ENCODE assay signal across 1 cellular context in the genomic region with DNA sequence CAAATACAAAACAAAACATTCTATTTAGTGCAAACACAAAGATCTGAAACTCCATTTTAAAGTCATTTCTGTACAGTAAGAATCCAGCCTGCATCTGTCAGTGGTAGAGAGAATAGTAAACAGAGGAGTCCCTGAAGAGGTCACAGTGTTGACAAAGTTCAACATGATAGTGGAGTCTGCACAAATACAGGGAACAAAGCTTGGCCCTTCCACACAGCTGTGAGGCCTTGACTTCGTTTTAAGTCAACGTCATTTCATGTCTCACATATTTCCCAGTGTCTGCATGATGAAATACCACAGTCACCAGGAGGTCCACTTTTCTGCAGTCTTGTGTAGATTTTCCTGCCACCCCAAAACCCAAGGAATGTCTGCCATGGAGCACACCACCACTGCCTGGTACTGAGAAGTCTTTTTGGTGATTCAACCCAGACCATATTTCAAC.
A peak's percentile ranks its signal among the peaks of the same experiment; 100 is the strongest.
TF ChIP-seq lines count a peak whose summit lies in the region.

No MANE protein-coding gene starts in this region.

TF ChIP-seq in HepG2, 621 proteins besides CTCF, POLR2A, EP300 and RAD21 (continued from another document and continues in another):
- TF ChIP-seq FOXO4 (CRISPR knock-in tag; conservative IDR thresholded peaks at IDR 0.05), result no peak
- TF ChIP-seq ZFP41 (CRISPR knock-in tag; IDR thresholded peaks at IDR 0.05; ENCODE audit: borderline replicate concordance), result no peak
- TF ChIP-seq ZNF350 (CRISPR knock-in tag; IDR thresholded peaks at IDR 0.05; ENCODE audit: borderline replicate concordance, low read depth), result no peak
- peak; percentile 87 for TF ChIP-seq MEIS2 (CRISPR knock-in tag; IDR thresholded peaks at IDR 0.05)
- peak; percentile 86; the same call in 1 of the 2 replicates for TF ChIP-seq TARDBP (CRISPR knock-in tag; IDR thresholded peaks at IDR 0.05)
- TF ChIP-seq THAP7 (CRISPR knock-in tag; IDR thresholded peaks at IDR 0.05), result no peak
- 0 out of 2 replicates have a peak, but pooled peaks have one; percentile 49 for TF ChIP-seq CBX5 (CRISPR knock-in tag; IDR thresholded peaks at IDR 0.05; ENCODE audit: borderline replicate concordance)
- no peak for TF ChIP-seq ZBTB1 (CRISPR knock-in tag; IDR thresholded peaks at IDR 0.05; ENCODE audit: borderline replicate concordance)
- no peak for TF ChIP-seq ZNF605 (CRISPR knock-in tag; IDR thresholded peaks at IDR 0.05)
- no peak for TF ChIP-seq PHF8 (CRISPR knock-in tag; IDR thresholded peaks at IDR 0.05)
- no peak for TF ChIP-seq ZNF792 (CRISPR knock-in tag; IDR thresholded peaks at IDR 0.05)
- no peak; the same call in 1 of the 2 replicates for TF ChIP-seq ZNF788 (CRISPR knock-in tag; IDR thresholded peaks at IDR 0.05; ENCODE audit: borderline replicate concordance)
- 0 out of 2 replicates have a peak, but pooled peaks have one; percentile 46 for TF ChIP-seq ZNF317 (CRISPR knock-in tag; IDR thresholded peaks at IDR 0.05)
- TF ChIP-seq PRDM4 (CRISPR knock-in tag; IDR thresholded peaks at IDR 0.05; ENCODE audit: borderline replicate concordance), result no peak
- peak; percentile 64 for TF ChIP-seq RFXAP (CRISPR knock-in tag; IDR thresholded peaks at IDR 0.05; ENCODE audit: borderline replicate concordance)
- TF ChIP-seq, protein P1, sequence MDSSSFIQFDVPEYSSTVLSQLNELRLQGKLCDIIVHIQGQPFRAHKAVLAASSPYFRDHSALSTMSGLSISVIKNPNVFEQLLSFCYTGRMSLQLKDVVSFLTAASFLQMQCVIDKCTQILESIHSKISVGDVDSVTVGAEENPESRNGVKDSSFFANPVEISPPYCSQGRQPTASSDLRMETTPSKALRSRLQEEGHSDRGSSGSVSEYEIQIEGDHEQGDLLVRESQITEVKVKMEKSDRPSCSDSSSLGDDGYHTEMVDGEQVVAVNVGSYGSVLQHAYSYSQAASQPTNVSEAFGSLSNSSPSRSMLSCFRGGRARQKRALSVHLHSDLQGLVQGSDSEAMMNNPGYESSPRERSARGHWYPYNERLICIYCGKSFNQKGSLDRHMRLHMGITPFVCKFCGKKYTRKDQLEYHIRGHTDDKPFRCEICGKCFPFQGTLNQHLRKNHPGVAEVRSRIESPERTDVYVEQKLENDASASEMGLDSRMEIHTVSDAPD (CRISPR knock-in tag; IDR thresholded peaks at IDR 0.05), result no peak
- no peak for TF ChIP-seq NFE2L1 (CRISPR knock-in tag; IDR thresholded peaks at IDR 0.05; ENCODE audit: borderline replicate concordance)
- TF ChIP-seq ZFYVE20 (CRISPR knock-in tag; IDR thresholded peaks at IDR 0.05; ENCODE audit: borderline replicate concordance, low read depth), result no peak
- no peak for TF ChIP-seq SNAPC5 (CRISPR knock-in tag; IDR thresholded peaks at IDR 0.05; ENCODE audit: borderline replicate concordance)
- no peak for TF ChIP-seq SP140L (CRISPR knock-in tag; IDR thresholded peaks at IDR 0.05; ENCODE audit: borderline replicate concordance)
- TF ChIP-seq ZNF275 (CRISPR knock-in tag; IDR thresholded peaks at IDR 0.05; ENCODE audit: borderline replicate concordance), result 0 out of 2 replicates have a peak, but pooled peaks have one; percentile 41
- no peak for TF ChIP-seq KAT2B (IDR thresholded peaks at IDR 0.05; ENCODE audit: borderline replicate concordance, low read depth, low read length)
- no peak for TF ChIP-seq ZNF382 (CRISPR knock-in tag; IDR thresholded peaks at IDR 0.05; ENCODE audit: borderline replicate concordance)
- 0 out of 2 replicates have a peak, but pooled peaks have one; percentile 42 for TF ChIP-seq ZNF770 (CRISPR knock-in tag; IDR thresholded peaks at IDR 0.05)
- no peak for TF ChIP-seq BATF2 (CRISPR knock-in tag; IDR thresholded peaks at IDR 0.05)
- no peak for TF ChIP-seq MATR3 (CRISPR knock-in tag; IDR thresholded peaks at IDR 0.05)
- no peak for TF ChIP-seq ZBTB42 (CRISPR knock-in tag; IDR thresholded peaks at IDR 0.05)
- TF ChIP-seq ZNF225 (CRISPR knock-in tag; IDR thresholded peaks at IDR 0.05), result no peak
- TF ChIP-seq ARID4A (CRISPR knock-in tag; IDR thresholded peaks at IDR 0.05; ENCODE audit: borderline replicate concordance), result peak; percentile 52; the same call in 1 of the 2 replicates
- TF ChIP-seq GMEB2 (CRISPR knock-in tag; IDR thresholded peaks at IDR 0.05; ENCODE audit: low read depth), result no peak
- peak; percentile 51; the same call in 1 of the 2 replicates for TF ChIP-seq SIX1 (CRISPR knock-in tag; IDR thresholded peaks at IDR 0.05; ENCODE audit: borderline replicate concordance)
- TF ChIP-seq ZNF670 (CRISPR knock-in tag; IDR thresholded peaks at IDR 0.05; ENCODE audit: borderline replicate concordance), result 0 out of 2 replicates have a peak, but pooled peaks have one; percentile 50
- TF ChIP-seq ZBTB3 (CRISPR knock-in tag; IDR thresholded peaks at IDR 0.05; ENCODE audit: borderline replicate concordance, low read depth), result no peak
- TF ChIP-seq FOSL2 (CRISPR knock-in tag; IDR thresholded peaks at IDR 0.05), result peak; percentile 87
- TF ChIP-seq FOXM1 (CRISPR knock-in tag; IDR thresholded peaks at IDR 0.05), result no peak
- TF ChIP-seq ZNF512 (CRISPR knock-in tag; IDR thresholded peaks at IDR 0.05), result no peak
- TF ChIP-seq ZSCAN12 (CRISPR knock-in tag; IDR thresholded peaks at IDR 0.05), result no peak
